8 cellular contexts compared by ENCODE assay signal in the genomic region with DNA sequence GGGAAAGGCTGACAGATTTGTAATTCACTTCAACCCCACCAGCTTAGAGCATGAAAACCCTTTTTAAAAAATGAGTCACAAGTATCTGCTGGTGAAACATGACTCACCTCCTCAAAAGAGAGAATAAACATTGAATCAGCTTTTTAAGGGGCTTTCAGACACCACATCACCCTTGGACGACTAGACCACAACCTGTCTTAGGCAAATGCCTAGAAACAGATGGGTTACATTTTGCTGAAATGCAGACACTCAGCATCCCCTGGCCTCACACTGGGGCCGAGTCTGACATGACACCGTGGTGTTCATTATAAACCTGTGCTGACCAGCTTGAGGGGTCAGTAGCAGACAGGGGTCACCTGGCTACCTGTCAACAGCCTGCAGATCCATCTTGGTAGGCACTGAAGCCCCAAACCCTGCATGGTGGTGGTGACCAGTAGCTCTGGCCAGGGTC.
DNase-seq lines count a peak whose midpoint lies in the region; ATAC-seq and TF ChIP-seq lines count a peak whose summit lies in the region.

No MANE protein-coding gene starts in this region.

- in situ Hi-C loops in astrocyte of the cerebellum (cut with HindIII; ENCODE audit: low sequenced_read_pairs): no loop called here

- ATAC-seq in HG03095 (IDR thresholded peaks at IDR 0.05; ENCODE audit: unreplicated experiment): peak; percentile 83

- TF ChIP-seq EP300 in stomach (IDR thresholded peaks at IDR 0.05): no peak

- no peaks in the 10 kb centered on the region for H3K36me3 ChIP-seq in stomach

- intact Hi-C loops in stomach (cut with DNase I; ENCODE audit: low total_unique reads): no loop called here

- DNase-seq in activated T-cell treated with anti-CD3 and anti-CD28 coated beads, Interleukin-2, amount 50 U/mL, for 48 hours: peak; percentile 35 to 40
- DNase-seq in activated T-cell treated with anti-CD3 and anti-CD28 coated beads, Interleukin-2, amount 50 U/mL, for 1 hour: no peak
- DNase-seq in astrocyte of the cerebellum (ENCODE audit: low read depth) (peak; percentile 92), stomach (peak; percentile 4), NCI-H82 treated with DMSO at 0.1 percent for 48 hours (lab: John Stamatoyannopoulos, UW; ENCODE audit: unreplicated experiment) (no peak), foreskin melanocyte (no peak), pons (ENCODE audit: low spot score) (no peak)

- no peak for TF ChIP-seq POLR2A in stomach (IDR thresholded peaks at IDR 0.05)

- peaks cover 0 to 3% (median 0%) of the 10 kb centered on the region in 4 donors for H3K9me3 ChIP-seq in stomach

- H3K4me1 ChIP-seq in stomach: peaks cover 0 to 4% (median 2%) of the 10 kb centered on the region in 4 donors

- 38 to 50% (median 44%) methylated on average over 3 of the region's 3 CpGs for WGBS in stomach, 5 donors

- H3K27me3 ChIP-seq in stomach: peaks cover 0 to 6% (median 3%) of the 10 kb centered on the region in 3 donors

- H3K4me3 ChIP-seq in astrocyte of the cerebellum (ENCODE audit: low read depth, low read length): no peak overlapping the region
- H3K4me3 ChIP-seq in stomach: no peak overlapping the region

- no peak overlapping the region for H3K27ac ChIP-seq in stomach

- TF ChIP-seq CTCF in astrocyte of the cerebellum (IDR thresholded peaks at IDR 0.05; ENCODE audit: low read depth, low read length, missing control alignments): no peak
- TF ChIP-seq CTCF in stomach (IDR thresholded peaks at IDR 0.05): no peak

Comparison
In these comparisons a context has a peak if more than half of its experiments do, and no peak if none do; other contexts are left out.
1. DNase-seq: peak in activated T-cell treated with anti-CD3 and anti-CD28 coated beads, Interleukin-2, amount 50 U/mL, for 48 hours (2 of 2), astrocyte of the cerebellum (single experiment) and stomach (single experiment); none in activated T-cell treated with anti-CD3 and anti-CD28 coated beads, Interleukin-2, amount 50 U/mL, for 1 hour (single experiment), NCI-H82 treated with DMSO at 0.1 percent for 48 hours (single experiment), foreskin melanocyte (single experiment) and pons (single experiment).